ENCODE assay signal across 1 cellular context in the genomic region with DNA sequence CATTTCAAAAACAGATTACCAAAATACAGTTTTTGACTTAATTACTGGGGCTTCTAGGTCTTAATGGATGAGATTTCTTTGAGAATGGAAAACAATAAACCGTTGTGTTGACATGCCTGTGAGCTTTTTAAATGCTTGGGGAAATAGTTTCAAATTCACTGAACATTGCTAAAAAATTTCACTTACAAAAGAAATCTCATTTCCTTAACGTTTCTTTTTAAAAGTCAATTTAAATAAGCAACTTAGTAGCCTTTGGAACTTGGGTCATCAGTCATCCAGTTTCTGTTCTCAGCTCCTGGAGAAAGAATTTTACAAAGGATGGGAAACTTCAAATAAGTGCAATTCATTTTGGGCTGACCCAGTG.
TF ChIP-seq lines count a peak whose summit lies in the region.

No MANE protein-coding gene starts in this region.

TF ChIP-seq in endothelial cell of umbilical vein, 7 proteins besides CTCF, POLR2A, EP300 and RAD21:
- TF ChIP-seq, protein P1, sequence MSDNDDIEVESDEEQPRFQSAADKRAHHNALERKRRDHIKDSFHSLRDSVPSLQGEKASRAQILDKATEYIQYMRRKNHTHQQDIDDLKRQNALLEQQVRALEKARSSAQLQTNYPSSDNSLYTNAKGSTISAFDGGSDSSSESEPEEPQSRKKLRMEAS (IDR thresholded peaks at IDR 0.05; ENCODE audit: insufficient read depth, insufficient read length): no peak
- no peak for TF ChIP-seq FOS (IDR thresholded peaks at IDR 0.05; ENCODE audit: borderline replicate concordance, insufficient read depth, low read length)
- TF ChIP-seq MYC (IDR thresholded peaks at IDR 0.05; ENCODE audit: low read depth, low read length): no peak
- no peak for TF ChIP-seq JUN (IDR thresholded peaks at IDR 0.05; ENCODE audit: borderline replicate concordance, insufficient read depth, insufficient read length, low read depth)
- no peak for TF ChIP-seq POLR2AphosphoS5 (IDR thresholded peaks at IDR 0.05; ENCODE audit: insufficient read depth, low read depth, low read length)
- no peak for TF ChIP-seq EZH2 (IDR thresholded peaks at IDR 0.05; ENCODE audit: borderline replicate concordance, low read depth, low read length, severe bottlenecking)
- no peak for TF ChIP-seq GATA2 (IDR thresholded peaks at IDR 0.05; ENCODE audit: insufficient read depth, insufficient read length, low read depth, low read length)
TF ChIP-seq in endothelial cell of umbilical vein: peak in this region for 0.
